26 cellular contexts compared by ENCODE assay signal in the genomic region with DNA sequence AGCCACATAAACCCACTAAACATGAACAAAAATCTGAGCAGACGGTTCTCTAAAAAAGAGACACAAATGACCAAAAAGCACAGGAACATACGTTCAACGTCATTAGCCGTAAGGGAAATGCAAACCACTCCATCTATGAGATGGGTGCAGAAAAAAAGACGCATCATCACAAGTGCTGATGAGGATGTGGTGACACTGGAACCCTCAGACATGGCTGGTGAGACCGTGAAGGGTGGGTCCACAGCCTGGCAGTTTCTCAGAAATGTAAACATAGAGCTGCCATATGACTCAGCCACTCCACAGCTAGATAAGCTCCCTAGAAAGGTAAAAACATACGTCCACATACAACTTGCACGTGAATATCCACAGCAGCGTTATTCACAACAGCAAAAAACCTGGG.
"Had no signal": no experiment of that assay in that cellular context is flagged by ENCODE, and none has a peak within 500 bp of the region (broad histone marks: within the 10 kb centered on the region; RNA-seq: fewer than 3 reads in every experiment).

No MANE protein-coding gene starts in this region.

- H3K36me3 ChIP-seq: esophagus muscularis mucosa, gastroesophageal sphincter, heart left ventricle, left lung, neural progenitor cell, spleen, tibial artery had no signal

- H3K4me3 ChIP-seq: dorsolateral prefrontal cortex, esophagus muscularis mucosa, gastroesophageal sphincter, heart left ventricle, hepatocyte, left lung, neural progenitor cell, skin epidermis, spleen, tibial artery had no signal

- H3K27ac Mint-ChIP-seq: naive thymus-derived CD4-positive, alpha-beta T cell; nephron; progenitor cell of endocrine pancreas; stimulated activated naive B cell treated with anti-CD40 and anti-IgM and Interleukin-4, amounts not matched to agents 10 μg/mL and 1 μg/mL and 100 μg/mL, for 72 hours; stimulated activated naive CD8-positive, alpha-beta T cell treated with anti-CD3 and anti-CD28 coated beads, Interleukin-15, Interleukin-2, amounts not matched to agents 100 ng/mL and 50 ng/mL, for 24 hours; type B pancreatic cell had no signal

- H3K27ac ChIP-seq: epithelial cell of prostate, esophagus muscularis mucosa, foreskin keratinocyte, gastroesophageal sphincter, heart left ventricle, hepatocyte, left lung, neural progenitor cell, parathyroid adenoma, skin epidermis, tibial artery had no signal

- H3K36me3 Mint-ChIP-seq: stimulated activated naive B cell treated with anti-CD40 and anti-IgM and Interleukin-4, amounts not matched to agents 10 μg/mL and 1 μg/mL and 100 μg/mL, for 72 hours; type B pancreatic cell had no signal

- H3K27me3 ChIP-seq: dorsolateral prefrontal cortex, hepatocyte, neural progenitor cell had no signal

- H3K4me1 ChIP-seq: foreskin keratinocyte, left lung, parathyroid adenoma, tibial artery had no signal

- ATAC-seq: foreskin keratinocyte; gastroesophageal sphincter; heart left ventricle; left lung; naive thymus-derived CD4-positive, alpha-beta T cell; right cardiac atrium; stimulated activated naive B cell treated with anti-CD40 and anti-IgM and Interleukin-4, amounts not matched to agents 10 μg/mL and 1 μg/mL and 100 μg/mL, for 72 hours had no signal

- H3K9ac ChIP-seq: neural progenitor cell, parathyroid adenoma had no signal

- DNase-seq: dorsolateral prefrontal cortex; effector CD4-positive, alpha-beta T cell; foreskin keratinocyte; heart left ventricle; kidney; left lung; mesenchymal stem cell; midbrain; naive thymus-derived CD4-positive, alpha-beta T cell; right cardiac atrium; spleen; stimulated activated CD4-positive, alpha-beta T cell treated with anti-CD3 and anti-CD28 coated beads, Interleukin-4, amount 100 ng/mL, for 4 hours; stimulated activated naive B cell treated with anti-CD40 and anti-IgM and Interleukin-4, amounts not matched to agents 10 μg/mL and 1 μg/mL and 100 μg/mL, for 72 hours; tibial artery had no signal

- H3K4me3 Mint-ChIP-seq: naive thymus-derived CD4-positive, alpha-beta T cell; nephron; neural progenitor cell; stimulated activated naive B cell treated with anti-CD40 and anti-IgM and Interleukin-4, amounts not matched to agents 10 μg/mL and 1 μg/mL and 100 μg/mL, for 72 hours; stimulated activated naive CD8-positive, alpha-beta T cell treated with anti-CD3 and anti-CD28 coated beads, Interleukin-15, Interleukin-2, amounts not matched to agents 100 ng/mL and 50 ng/mL, for 24 hours; type B pancreatic cell had no signal

- H2AFZ ChIP-seq: hepatocyte, neural progenitor cell, parathyroid adenoma had no signal

- FAIRE-seq: colon, kidney had no signal

- H3K4me2 ChIP-seq: hepatocyte, neural progenitor cell had no signal

- H3K9me3 ChIP-seq: esophagus muscularis mucosa, gastroesophageal sphincter, left lung, spleen, tibial artery had no signal

- H3K79me2 ChIP-seq: parathyroid adenoma had no signal
